Comparison of ENCODE assay signal across 1 cellular context in genomic region chr2:87629491-87630458, GRCh38.
TF ChIP-seq lines count a peak whose summit lies in the region.

No MANE protein-coding gene starts in this region.

TF ChIP-seq in endothelial cell of umbilical vein, 7 proteins besides CTCF, POLR2A, EP300 and RAD21:
- peak; percentile 11 for TF ChIP-seq FOS (IDR thresholded peaks at IDR 0.05; ENCODE audit: borderline replicate concordance, insufficient read depth, low read length)
- peak; percentile 29 for TF ChIP-seq GATA2 (IDR thresholded peaks at IDR 0.05; ENCODE audit: insufficient read depth, insufficient read length, low read depth, low read length)
